ENCODE assay signal across 22 cellular contexts in the genomic region with DNA sequence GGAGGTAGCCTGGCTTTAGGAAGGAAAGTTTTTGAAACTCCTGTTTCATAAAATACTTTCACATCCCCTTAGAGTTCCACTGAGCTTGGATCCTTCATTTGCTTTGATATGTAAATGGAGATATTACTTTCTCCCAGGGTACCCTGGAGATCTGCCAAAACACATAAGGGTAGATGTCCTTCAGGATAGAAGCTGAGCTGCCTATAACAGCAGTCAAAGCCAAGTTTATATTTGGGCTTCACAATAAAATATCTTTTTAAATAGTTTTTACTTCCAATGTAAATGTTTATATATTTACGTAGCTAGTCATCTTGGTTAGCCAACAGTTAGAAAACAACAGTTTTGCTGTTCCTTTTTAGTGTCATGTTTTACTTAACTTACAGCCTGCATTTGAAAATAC.
DNase-seq lines count a peak whose midpoint lies in the region; ATAC-seq, FAIRE-seq and TF ChIP-seq lines count a peak whose summit lies in the region.
"Had no signal": no experiment of that assay in that cellular context is flagged by ENCODE, and none has a peak within 500 bp of the region (broad histone marks: within the 10 kb centered on the region; RNA-seq: fewer than 3 reads in every experiment).

No MANE protein-coding gene starts in this region.

- no peaks in the 10 kb centered on the region for H4K20me1 ChIP-seq in astrocyte (ENCODE audit: insufficient read depth, low read length)

- no peaks in the 10 kb centered on the region for H3K9me3 ChIP-seq in astrocyte (ENCODE audit: insufficient read depth, low read depth, low read length)

- no peak for ATAC-seq in GM21825 (IDR thresholded peaks at IDR 0.05; ENCODE audit: unreplicated experiment)
- ATAC-seq: GM12878, SK-N-SH treated with all-trans-retinoic acid at 6 μM for 48 hours had no signal

- H3K4me3 Mint-ChIP-seq in astrocyte (ENCODE audit: unreplicated experiment) = no peak overlapping the region
- H3K4me3 Mint-ChIP-seq: HFFc6 had no signal

- no peaks in the 10 kb centered on the region for H3K79me2 ChIP-seq in astrocyte (ENCODE audit: insufficient read depth, low read length)

- H3K9me3 Mint-ChIP-seq in astrocyte (ENCODE audit: unreplicated experiment) = peaks cover 6% of the 10 kb centered on the region

- peak; percentile 52 for DNase-seq in M059J (ENCODE audit: low read depth)
- no peak for DNase-seq in astrocyte (ENCODE audit: low read depth)
- peak; percentile 4 for DNase-seq in fibroblast of villous mesenchyme (ENCODE audit: low read depth)
- DNase-seq in activated effector memory CD4-positive, alpha-beta T cell treated with anti-CD3 and anti-CD28 coated beads, Interleukin-2, amount 50 U/mL, for 16 hours = no peak
- no peak for DNase-seq in NOMO-1 treated with DMSO at 0.1 percent for 48 hours (lab: John Stamatoyannopoulos, UW; ENCODE audit: unreplicated experiment)
- DNase-seq in NCI-H345 (lab: John Stamatoyannopoulos, UW) = no peak
- DNase-seq: DMS 273 treated with DMSO at 0.1 percent for 48 hours, GDM1, GOT3, HFFc6, IMR-90, Karpas-422, NCI-H1417, NCI-H187 treated with DMSO at 0.1 percent for 48 hours, NCI-H2171 treated with DMSO at 0.1 percent for 48 hours, NCI-H510A, SHP77 treated with DMSO at 0.1 percent for 48 hours had no signal

- H3K4me3 ChIP-seq in astrocyte (ENCODE audit: insufficient read depth, low read depth, low read length) (no peak overlapping the region), fibroblast of villous mesenchyme (ENCODE audit: low read depth, low read length) (no peak overlapping the region)
- H3K4me3 ChIP-seq: GM12878 had no signal

- no peak overlapping the region for H3K27ac Mint-ChIP-seq in astrocyte (ENCODE audit: unreplicated experiment)
- H3K27ac Mint-ChIP-seq: HFFc6 had no signal

- no peak overlapping the region for H3K4me2 ChIP-seq in astrocyte (ENCODE audit: low read length)

- H3K27me3 Mint-ChIP-seq in astrocyte (ENCODE audit: low read depth, unreplicated experiment) = no peaks in the 10 kb centered on the region

- no peaks in the 10 kb centered on the region for H3K4me1 Mint-ChIP-seq in astrocyte (ENCODE audit: low read depth, unreplicated experiment)

- FAIRE-seq in astrocyte (lab: Jason Lieb, UNC) = peak; percentile 23
- FAIRE-seq: GM12878, GM18507 had no signal

- H3K27ac ChIP-seq in 22Rv1 = peak overlapping the region; percentile 69
- H3K27ac ChIP-seq in astrocyte (ENCODE audit: low read depth, low read length) = no peak overlapping the region

- no peaks in the 10 kb centered on the region for H3K27me3 ChIP-seq in astrocyte (ENCODE audit: insufficient read depth, low read length)

- H2AFZ ChIP-seq in astrocyte (ENCODE audit: low read depth, low read length) = no peak overlapping the region

- no peaks in the 10 kb centered on the region for H3K4me1 ChIP-seq in astrocyte (ENCODE audit: insufficient read depth, low read length)

- H3K36me3 ChIP-seq in astrocyte (ENCODE audit: insufficient read depth, low read length) = no peaks in the 10 kb centered on the region

- no peak for TF ChIP-seq CTCF in 22Rv1 (IDR thresholded peaks at IDR 0.05)
- TF ChIP-seq CTCF in astrocyte (IDR thresholded peaks at IDR 0.05; ENCODE audit: insufficient read depth, low read depth, low read length) = no peak
- TF ChIP-seq CTCF in fibroblast of villous mesenchyme (IDR thresholded peaks at IDR 0.05; ENCODE audit: insufficient read depth, low read depth, low read length) = no peak

- no peak overlapping the region for H3K9ac ChIP-seq in astrocyte (ENCODE audit: low read length)

- no peaks in the 10 kb centered on the region for H3K36me3 Mint-ChIP-seq in astrocyte (ENCODE audit: low read depth, unreplicated experiment)

Comparison
In these comparisons a context has a peak if more than half of its experiments do, and no peak if none do; other contexts are left out.
1. DNase-seq: peak in M059J (single experiment) and fibroblast of villous mesenchyme (single experiment); none in astrocyte (single experiment), activated effector memory CD4-positive, alpha-beta T cell treated with anti-CD3 and anti-CD28 coated beads, Interleukin-2, amount 50 U/mL, for 16 hours (single experiment), NOMO-1 treated with DMSO at 0.1 percent for 48 hours (single experiment) and NCI-H345 (single experiment).